ENCODE assay signal across 21 cellular contexts in the genomic region with DNA sequence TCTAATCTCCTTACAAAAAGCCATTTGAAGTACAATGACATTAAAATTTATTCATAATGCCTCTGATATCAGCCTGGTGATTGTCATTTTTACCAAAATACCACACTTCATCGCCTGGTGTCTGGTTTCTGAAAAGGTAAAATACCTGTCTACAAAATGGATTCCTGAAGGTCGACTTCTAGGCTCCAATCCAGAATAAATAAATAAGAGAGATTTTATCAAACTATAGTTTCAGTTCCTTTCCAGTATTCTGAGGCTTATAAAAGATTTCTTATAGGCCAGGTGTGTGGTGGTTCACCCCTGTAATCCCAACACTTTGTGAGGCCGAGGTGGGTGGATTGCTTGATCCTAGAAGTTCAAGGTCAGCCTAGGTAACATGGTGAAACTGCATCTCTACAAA.
"Had no signal": no experiment of that assay in that cellular context is flagged by ENCODE, and none has a peak within 500 bp of the region (broad histone marks: within the 10 kb centered on the region; RNA-seq: fewer than 3 reads in every experiment).

No MANE protein-coding gene starts in this region.

- H3K27ac ChIP-seq: dorsolateral prefrontal cortex, heart left ventricle, neutrophil, spleen, testis, tibial nerve had no signal

- H3K4me1 ChIP-seq: heart left ventricle, spleen, testis, tibial nerve had no signal

- H3K9me3 Mint-ChIP-seq: stimulated activated memory B cell treated with anti-CD40 and anti-IgM and Interleukin-4, amounts not matched to agents 10 μg/mL and 1 μg/mL and 100 μg/mL, for 72 hours; stimulated activated naive CD8-positive, alpha-beta T cell treated with anti-CD3 and anti-CD28 coated beads, Interleukin-15, Interleukin-2, amounts not matched to agents 100 ng/mL and 50 ng/mL, for 24 hours had no signal

- H3K27ac Mint-ChIP-seq: naive thymus-derived CD8-positive, alpha-beta T cell; stimulated activated memory B cell treated with anti-CD40 and anti-IgM and Interleukin-4, amounts not matched to agents 10 μg/mL and 1 μg/mL and 100 μg/mL, for 72 hours; stimulated activated naive CD8-positive, alpha-beta T cell treated with anti-CD3 and anti-CD28 coated beads, Interleukin-15, Interleukin-2, amounts not matched to agents 100 ng/mL and 50 ng/mL, for 24 hours had no signal

- H3K27me3 Mint-ChIP-seq: naive thymus-derived CD8-positive, alpha-beta T cell; stimulated activated memory B cell treated with anti-CD40 and anti-IgM and Interleukin-4, amounts not matched to agents 10 μg/mL and 1 μg/mL and 100 μg/mL, for 72 hours; stimulated activated naive CD8-positive, alpha-beta T cell treated with anti-CD3 and anti-CD28 coated beads, Interleukin-15, Interleukin-2, amounts not matched to agents 100 ng/mL and 50 ng/mL, for 24 hours had no signal

- H3K9me3 ChIP-seq: mucosa of descending colon, neutrophil, testis, tibial nerve had no signal

- H3K4me3 ChIP-seq: dorsolateral prefrontal cortex, heart left ventricle, lung, mucosa of descending colon, spleen, testis, tibial nerve had no signal

- DNase-seq: cortex of kidney; dorsolateral prefrontal cortex; effector CD8-positive, alpha-beta T cell; heart left ventricle; hippocampal formation; left colon; left ventricle myocardium superior; mucosa of descending colon; naive thymus-derived CD8-positive, alpha-beta T cell; posterior cingulate gyrus; spleen; stimulated activated CD4-positive, alpha-beta T cell treated with anti-CD3 and anti-CD28 coated beads, Interleukin-15, amount 100 ng/mL, for 24 hours; stimulated activated CD4-positive, alpha-beta T cell treated with anti-CD3 and anti-CD28 coated beads, Interleukin-1b, Interleukin-23, amount 100 ng/mL, for 48 hours; stimulated activated CD4-positive, alpha-beta T cell treated with anti-CD3 and anti-CD28 coated beads, Interleukin-4, amount 100 ng/mL, for 24 hours; testis had no signal

- H3K4me3 Mint-ChIP-seq: naive thymus-derived CD8-positive, alpha-beta T cell; stimulated activated memory B cell treated with anti-CD40 and anti-IgM and Interleukin-4, amounts not matched to agents 10 μg/mL and 1 μg/mL and 100 μg/mL, for 72 hours; stimulated activated naive CD8-positive, alpha-beta T cell treated with anti-CD3 and anti-CD28 coated beads, Interleukin-15, Interleukin-2, amounts not matched to agents 100 ng/mL and 50 ng/mL, for 24 hours had no signal

- H3K36me3 Mint-ChIP-seq: naive thymus-derived CD8-positive, alpha-beta T cell; stimulated activated memory B cell treated with anti-CD40 and anti-IgM and Interleukin-4, amounts not matched to agents 10 μg/mL and 1 μg/mL and 100 μg/mL, for 72 hours had no signal

- H3K36me3 ChIP-seq: heart left ventricle, neutrophil, spleen, tibial nerve had no signal

- H3K4me1 Mint-ChIP-seq: naive thymus-derived CD8-positive, alpha-beta T cell; stimulated activated memory B cell treated with anti-CD40 and anti-IgM and Interleukin-4, amounts not matched to agents 10 μg/mL and 1 μg/mL and 100 μg/mL, for 72 hours had no signal

- H3K27me3 ChIP-seq: dorsolateral prefrontal cortex, heart left ventricle, neutrophil, spleen, testis, tibial nerve had no signal

- ATAC-seq: heart left ventricle; left colon; left ventricle myocardium superior; mucosa of descending colon; naive thymus-derived CD8-positive, alpha-beta T cell; sciatic nerve; stimulated activated memory B cell treated with anti-CD40 and anti-IgM and Interleukin-4, amounts not matched to agents 10 μg/mL and 1 μg/mL and 100 μg/mL, for 72 hours had no signal
